ENCODE assay signal across 8 cellular contexts in the genomic region with DNA sequence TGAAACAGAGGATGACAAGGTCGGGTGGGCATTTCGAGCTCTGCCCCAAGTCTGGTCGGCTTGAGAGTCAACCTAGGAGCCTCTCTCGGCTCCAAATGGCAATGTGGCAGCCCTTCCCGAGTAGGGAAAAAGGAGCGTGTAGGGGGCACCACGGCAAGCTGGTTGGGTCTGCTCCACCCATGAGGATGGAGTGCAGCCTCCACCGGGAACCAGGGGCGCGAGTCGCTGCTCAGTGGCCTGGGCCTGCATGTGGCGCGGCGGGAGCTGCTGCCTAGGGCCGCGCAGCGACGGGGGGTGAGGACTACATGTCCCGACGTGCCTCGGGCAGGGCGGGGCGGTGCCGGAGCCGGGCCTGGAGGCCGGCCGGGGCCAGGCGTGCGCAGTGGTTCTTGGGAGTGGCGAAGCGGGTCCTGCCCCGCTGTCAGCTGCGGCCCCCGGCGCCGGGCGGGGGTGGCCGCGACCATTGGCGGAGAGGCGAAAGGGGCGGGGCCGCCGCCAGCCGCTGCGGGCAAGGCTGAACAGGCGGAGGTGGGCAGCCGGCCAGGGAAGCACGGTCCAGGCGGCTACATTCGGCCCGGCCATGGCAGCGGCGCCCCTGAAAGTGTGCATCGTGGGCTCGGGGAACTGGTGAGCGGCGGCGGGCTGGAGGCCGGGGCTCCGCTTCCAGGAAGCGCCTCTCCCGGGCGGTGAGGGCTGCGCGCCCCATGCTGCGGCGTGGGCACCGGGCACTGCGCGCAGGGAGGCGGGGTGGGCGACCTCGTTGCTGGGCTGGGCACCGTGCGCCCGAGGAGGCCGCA. TPM values are rescaled to one million over a fixed set of nuclear protein-coding genes. Genes with fewer than 3 reads are reported as not detected.
A peak's percentile ranks its signal among the peaks of the same experiment; 100 is the strongest.
DNase-seq lines count a peak whose midpoint lies in the region; ATAC-seq and TF ChIP-seq lines count a peak whose summit lies in the region.

A gene (plus strand): TSS at position 489 of the 797 bp plus-strand sequence. CDS start 92 bp downstream, at position 581.

- TF ChIP-seq CTCF in AG10803 (conservative IDR thresholded peaks at IDR 0.05; ENCODE audit: low read length) (no peak), kidney epithelial cell (IDR thresholded peaks at IDR 0.05; ENCODE audit: insufficient read depth, low read length, poor library complexity, severe bottlenecking) (no peak)

- H3K27me3 ChIP-seq in kidney epithelial cell (ENCODE audit: control insufficient read depth, insufficient read depth, low read length) = no peaks in the 10 kb centered on the region

- H3K4me3 ChIP-seq in AG10803 (ENCODE audit: low read length) (peak within 1 kb of the TSS; percentile 68), kidney epithelial cell (ENCODE audit: low read depth, low read length) (peak within 1 kb of the TSS; percentile 81)

- ATAC-seq in HG03432 (IDR thresholded peaks at IDR 0.05; ENCODE audit: unreplicated experiment) = peak; percentile 99

- no peaks in the 10 kb centered on the region for H3K36me3 ChIP-seq in kidney epithelial cell (ENCODE audit: control insufficient read depth, insufficient read depth, low read length)

- DNase-seq in AG10803 (ENCODE audit: low read depth) (peak; percentile 91), NCI-H460 (ENCODE audit: extremely low read depth, low read depth) (peak; percentile 89), cerebellum (ENCODE audit: low spot score) (peak; percentile 97), kidney epithelial cell (ENCODE audit: low read depth) (peak; percentile 66)
- peak; percentile 88 to 89 for DNase-seq in activated CD4-positive, alpha-beta T cell treated with anti-CD3 and anti-CD28 coated beads for 24 hours (ENCODE audit: low read depth in 2 of 2)
- peak; percentile 96 for DNase-seq in stimulated activated CD4-positive, alpha-beta T cell treated with anti-CD3 and anti-CD28 coated beads, Interleukin-15, amount 100 ng/mL, for 24 hours

- peak; percentile 24 for TF ChIP-seq POLR2A in GM19193 (IDR thresholded peaks at IDR 0.05; ENCODE audit: extremely low read depth, insufficient read depth, insufficient read length)

RNA-seq across cellular contexts. Expression of the gene that starts here (rescaled TPM):
- total RNA-seq in NCI-H460 (2014; rRNA removed; shearing (Covaris generic)) = 12.1 and 13.5 TPM in 2 replicates
- 15.0 and 21.1 TPM in 2 replicates for polyA plus RNA-seq in NCI-H460 (2014; cell fraction: nucleus; rRNA removed)
- total RNA-seq in cerebellum (19.5 TPM), kidney epithelial cell (10.1 and 11.5 TPM in 2 replicates)

Comparison
In these comparisons a context has a peak if more than half of its experiments do, and no peak if none do; other contexts are left out.
1. Peak in every context shown above with its lines: DNase-seq, ATAC-seq and H3K4me3 ChIP-seq.